Comparison of ENCODE assay signal across 8 cellular contexts in the genomic region with DNA sequence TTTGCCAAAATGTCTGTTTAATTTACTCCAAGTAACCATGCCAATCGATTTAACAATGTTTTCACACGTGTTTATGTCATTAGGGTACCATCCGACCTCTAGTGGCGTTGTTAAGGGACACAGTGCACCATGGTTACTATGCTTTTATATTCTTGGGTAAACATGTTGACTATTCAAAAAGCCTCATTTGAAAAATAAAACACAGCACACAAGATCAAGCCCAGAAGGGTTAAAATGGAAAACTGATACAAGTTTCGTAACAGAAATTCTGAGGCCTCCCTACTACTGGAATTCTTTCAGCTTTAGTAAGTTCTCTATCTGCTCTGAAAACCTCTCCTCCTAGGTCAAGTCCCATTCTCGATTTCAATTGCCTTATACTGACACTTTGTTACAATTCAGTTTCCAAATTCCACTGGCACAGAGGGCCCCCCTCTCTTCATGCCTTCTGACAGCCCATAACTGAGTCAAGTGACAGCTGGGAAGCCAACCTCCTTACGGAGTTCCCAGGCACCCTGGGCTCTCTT. TPM values are rescaled to one million over a fixed set of nuclear protein-coding genes. Genes with fewer than 3 reads are reported as not detected.
DNase-seq lines count a peak whose midpoint lies in the region; ATAC-seq and TF ChIP-seq lines count a peak whose summit lies in the region.

No MANE protein-coding gene starts in this region.

- peaks cover 3% of the 10 kb centered on the region for H3K36me3 Mint-ChIP-seq in activated CD8-positive, alpha-beta memory T cell treated with anti-CD3 and anti-CD28 coated beads, Interleukin-2, amount 10 ng/mL, durations not matched to agents 7 days and 5 days
- no peaks in the 10 kb centered on the region for H3K36me3 Mint-ChIP-seq in activated naive CD8-positive, alpha-beta T cell
- H3K36me3 Mint-ChIP-seq in immature natural killer cell = no peaks in the 10 kb centered on the region
- peaks cover 0 to 1% of the 10 kb centered on the region in 2 donors for H3K36me3 Mint-ChIP-seq in stimulated activated naive B cell treated with anti-CD40 and anti-IgM and Interleukin-4, amounts not matched to agents 10 μg/mL and 1 μg/mL and 100 μg/mL, for 72 hours

- no peaks in the 10 kb centered on the region for H3K9me3 Mint-ChIP-seq in activated CD8-positive, alpha-beta memory T cell treated with anti-CD3 and anti-CD28 coated beads, Interleukin-2, amount 10 ng/mL, durations not matched to agents 7 days and 5 days (ENCODE audit: low read depth)
- no peaks in the 10 kb centered on the region for H3K9me3 Mint-ChIP-seq in activated naive CD8-positive, alpha-beta T cell (ENCODE audit: low read depth)
- no peaks in the 10 kb centered on the region for H3K9me3 Mint-ChIP-seq in immature natural killer cell
- H3K9me3 Mint-ChIP-seq in stimulated activated naive B cell treated with anti-CD40 and anti-IgM and Interleukin-4, amounts not matched to agents 10 μg/mL and 1 μg/mL and 100 μg/mL, for 72 hours = no peaks in the 10 kb centered on the region

- peak overlapping the region; percentile 31; the same call in 1 of the 2 replicates for H3K27ac ChIP-seq in MM.1S (ENCODE audit: low read length)

- peak overlapping the region; percentile 85 for H3K4me3 Mint-ChIP-seq in activated CD8-positive, alpha-beta memory T cell treated with anti-CD3 and anti-CD28 coated beads, Interleukin-2, amount 10 ng/mL, durations not matched to agents 7 days and 5 days
- peak overlapping the region; percentile 90 for H3K4me3 Mint-ChIP-seq in activated naive CD8-positive, alpha-beta T cell
- peak overlapping the region; percentile 95 to 99 (median 98) for H3K4me3 Mint-ChIP-seq in immature natural killer cell
- peak overlapping the region; percentile 36 to 88 for H3K4me3 Mint-ChIP-seq in stimulated activated naive B cell treated with anti-CD40 and anti-IgM and Interleukin-4, amounts not matched to agents 10 μg/mL and 1 μg/mL and 100 μg/mL, for 72 hours

- peaks cover 20% of the 10 kb centered on the region for H3K4me1 ChIP-seq in MM.1S (ENCODE audit: low read length)

- peak overlapping the region; percentile 96; the same call in 1 of the 2 replicates for H3K4me3 ChIP-seq in MM.1S (ENCODE audit: low read length)

- H3K9me2 ChIP-seq in MM.1S (replicated peaks; ENCODE audit: insufficient read depth, low read length) = no peaks in the 10 kb centered on the region

- H4K20me1 ChIP-seq in MM.1S (ENCODE audit: insufficient read depth, low read length) = peaks cover 8% of the 10 kb centered on the region; the same call in 1 of the 2 replicates

- no peaks in the 10 kb centered on the region for H3K36me3 ChIP-seq in MM.1S (replicated peaks; ENCODE audit: insufficient read depth, low read length)

- intact Hi-C loops in posterior vena cava (cut with DNase I) = loop anchor here (5.0 to 10.0 kb wide), 2 partner anchors 105 to 332 kb away; no protein-coding TSS in a partner anchor

- peaks cover 53% of the 10 kb centered on the region for H3K4me1 Mint-ChIP-seq in activated CD8-positive, alpha-beta memory T cell treated with anti-CD3 and anti-CD28 coated beads, Interleukin-2, amount 10 ng/mL, durations not matched to agents 7 days and 5 days
- H3K4me1 Mint-ChIP-seq in activated naive CD8-positive, alpha-beta T cell (ENCODE audit: low read depth) = peaks cover 54% of the 10 kb centered on the region
- H3K4me1 Mint-ChIP-seq in immature natural killer cell = peaks cover 54 to 64% of the 10 kb centered on the region in 2 donors
- peaks cover 32 to 43% of the 10 kb centered on the region in 2 donors for H3K4me1 Mint-ChIP-seq in stimulated activated naive B cell treated with anti-CD40 and anti-IgM and Interleukin-4, amounts not matched to agents 10 μg/mL and 1 μg/mL and 100 μg/mL, for 72 hours

- peaks cover 64% of the 10 kb centered on the region for H3K79me2 ChIP-seq in MM.1S (ENCODE audit: low read length)

- H3K27me3 ChIP-seq in MM.1S (replicated peaks; ENCODE audit: insufficient read depth, low read length) = no peaks in the 10 kb centered on the region

- H3K27ac Mint-ChIP-seq in activated CD8-positive, alpha-beta memory T cell treated with anti-CD3 and anti-CD28 coated beads, Interleukin-2, amount 10 ng/mL, durations not matched to agents 7 days and 5 days = peak overlapping the region; percentile 81
- H3K27ac Mint-ChIP-seq in activated naive CD8-positive, alpha-beta T cell = peak overlapping the region; percentile 0
- peak overlapping the region; percentile 88 to 96 (median 92) for H3K27ac Mint-ChIP-seq in immature natural killer cell
- peak overlapping the region; percentile 93 for H3K27ac Mint-ChIP-seq in stimulated activated naive B cell treated with anti-CD40 and anti-IgM and Interleukin-4, amounts not matched to agents 10 μg/mL and 1 μg/mL and 100 μg/mL, for 72 hours

- peak overlapping the region; percentile 94; the same call in 1 of the 2 replicates for H3K9ac ChIP-seq in MM.1S (ENCODE audit: low read length)

- H2AFZ ChIP-seq in MM.1S (ENCODE audit: low read length) = no peak overlapping the region

- no peaks in the 10 kb centered on the region for H3K9me3 ChIP-seq in MM.1S (replicated peaks; ENCODE audit: insufficient read depth, low read length)

- ATAC-seq in activated CD8-positive, alpha-beta memory T cell treated with anti-CD3 and anti-CD28 coated beads, Interleukin-2, amount 10 ng/mL, durations not matched to agents 7 days and 5 days = peak; percentile 17
- no peak for ATAC-seq in stimulated activated naive B cell treated with anti-CD40 and anti-IgM and Interleukin-4, amounts not matched to agents 10 μg/mL and 1 μg/mL and 100 μg/mL, for 72 hours (replicated peaks)
- no peak for ATAC-seq in GM19035 (IDR thresholded peaks at IDR 0.05; ENCODE audit: unreplicated experiment)

- peak overlapping the region; percentile 89 for H3K4me2 ChIP-seq in MM.1S (ENCODE audit: low read depth, low read length)

- peaks cover 23% of the 10 kb centered on the region for H3F3A ChIP-seq in MM.1S (ENCODE audit: insufficient read depth, low read length)

- CTCF ChIA-PET in activated CD8-positive, alpha-beta memory T cell treated with anti-CD3 and anti-CD28 coated beads, Interleukin-2, amount 10 ng/mL, durations not matched to agents 7 days and 5 days (lab: Charles Lee) = interaction anchor here (0.7 to 3.8 kb wide), 7 partner anchors 18 to 228 kb away, joined by 3 to 17 read pairs (median 4); a partner anchor contains a TSS

- DNase-seq in activated CD8-positive, alpha-beta memory T cell treated with anti-CD3 and anti-CD28 coated beads, Interleukin-2, amount 10 ng/mL, durations not matched to agents 7 days and 5 days = peak; percentile 64
- no peak for DNase-seq in activated CD8-positive, alpha-beta memory T cell treated with anti-CD3 and anti-CD28 coated beads, Interleukin-2, amount 50 U/mL, for 4 hours
- peak; percentile 33 for DNase-seq in MM.1S
- peak; percentile 44 to 67 (median 45) for DNase-seq in immature natural killer cell
- DNase-seq in stimulated activated naive B cell treated with anti-CD40 and anti-IgM and Interleukin-4, amounts not matched to agents 10 μg/mL and 1 μg/mL and 100 μg/mL, for 72 hours = no peak
- no peak for DNase-seq in posterior vena cava (ENCODE audit: low spot score)

- peak; percentile 40 for TF ChIP-seq CTCF in MM.1S (IDR thresholded peaks at IDR 0.05; ENCODE audit: low read length)

- H3K27me3 Mint-ChIP-seq in activated CD8-positive, alpha-beta memory T cell treated with anti-CD3 and anti-CD28 coated beads, Interleukin-2, amount 10 ng/mL, durations not matched to agents 7 days and 5 days = no peaks in the 10 kb centered on the region
- no peaks in the 10 kb centered on the region for H3K27me3 Mint-ChIP-seq in activated naive CD8-positive, alpha-beta T cell
- peaks cover 0 to 4% (median 4%) of the 10 kb centered on the region in 3 donors for H3K27me3 Mint-ChIP-seq in immature natural killer cell (ENCODE audit: low read depth in 3 of 3)
- H3K27me3 Mint-ChIP-seq in stimulated activated naive B cell treated with anti-CD40 and anti-IgM and Interleukin-4, amounts not matched to agents 10 μg/mL and 1 μg/mL and 100 μg/mL, for 72 hours = no peaks in the 10 kb centered on the region

RNA-seq across cellular contexts. Expression of a gene that starts 2.1 kb away (rescaled TPM):
- 10 to 100 TPM; 35.1 to 40.2 TPM for total RNA-seq in activated CD8-positive, alpha-beta memory T cell treated with anti-CD3 and anti-CD28 coated beads, Interleukin-2, amount 10 ng/mL, durations not matched to agents 7 days and 5 days
- polyA plus RNA-seq in immature natural killer cell = 10 to 100 TPM; 36.6 to 43.2 (median 39.4) TPM
- total RNA-seq in posterior vena cava = 10 to 100 TPM; 14.5 to 15.3 TPM

Comparison
In these comparisons a context has a peak if more than half of its experiments do, and no peak if none do; other contexts are left out.
1. DNase-seq: peak in activated CD8-positive, alpha-beta memory T cell treated with anti-CD3 and anti-CD28 coated beads, Interleukin-2, amount 10 ng/mL, durations not matched to agents 7 days and 5 days (single experiment), MM.1S (single experiment) and immature natural killer cell (3 of 3); none in activated CD8-positive, alpha-beta memory T cell treated with anti-CD3 and anti-CD28 coated beads, Interleukin-2, amount 50 U/mL, for 4 hours (single experiment), stimulated activated naive B cell treated with anti-CD40 and anti-IgM and Interleukin-4, amounts not matched to agents 10 μg/mL and 1 μg/mL and 100 μg/mL, for 72 hours (single experiment) and posterior vena cava (single experiment).
2. H3K27ac Mint-ChIP-seq: peak in every context shown above with its lines; median percentile 93 in stimulated activated naive B cell treated with anti-CD40 and anti-IgM and Interleukin-4, amounts not matched to agents 10 μg/mL and 1 μg/mL and 100 μg/mL, for 72 hours; 92 in immature natural killer cell; 81 in activated CD8-positive, alpha-beta memory T cell treated with anti-CD3 and anti-CD28 coated beads, Interleukin-2, amount 10 ng/mL, durations not matched to agents 7 days and 5 days; 0 in activated naive CD8-positive, alpha-beta T cell.
3. Peak in every context shown above with its lines, with median percentiles within 50 percentile points of each other: H3K4me3 Mint-ChIP-seq.